8 cellular contexts compared by ENCODE assay signal in the genomic region with DNA sequence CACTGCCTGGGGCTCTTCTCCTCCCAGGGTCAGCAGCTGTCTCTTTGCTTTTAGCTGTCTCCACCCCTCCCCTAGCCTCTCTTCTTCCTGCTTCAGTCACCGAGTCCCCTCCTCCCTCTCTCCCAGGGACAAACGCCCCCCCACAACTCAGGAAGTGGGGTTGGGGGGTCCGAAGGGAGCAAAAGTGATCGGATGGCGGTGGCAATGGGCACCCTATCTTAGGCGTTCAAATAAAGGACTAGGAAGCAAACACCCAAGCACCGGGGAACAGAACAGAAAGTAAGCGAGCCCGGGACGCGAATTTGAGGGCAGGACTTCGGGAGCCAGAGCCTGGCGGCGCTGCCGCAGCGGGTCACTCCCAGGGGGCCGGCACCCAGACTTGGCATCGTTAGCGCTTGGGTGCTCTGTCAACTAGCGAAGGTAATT. TPM values are rescaled to one million over a fixed set of nuclear protein-coding genes. Genes with fewer than 3 reads are reported as not detected.
DNase-seq lines count a peak whose midpoint lies in the region; ATAC-seq, FAIRE-seq and TF ChIP-seq lines count a peak whose summit lies in the region.

No MANE protein-coding gene starts in this region.

- no peaks in the 10 kb centered on the region for H3K9me3 ChIP-seq in breast epithelium

- H3K36me3 ChIP-seq in breast epithelium, result no peaks in the 10 kb centered on the region

- ATAC-seq in SK-N-SH treated with all-trans-retinoic acid at 6 μM for 48 hours (peak; percentile 72), left colon (peak; percentile 18)
- ATAC-seq in stimulated activated naive CD8-positive, alpha-beta T cell treated with anti-CD3 and anti-CD28 coated beads, Interleukin-15, Interleukin-2, amounts not matched to agents 100 U/mL and 50 U/mL, for 24 hours, result no peak

- no peak for TF ChIP-seq POLR2A in breast epithelium (IDR thresholded peaks at IDR 0.05)

- peak; percentile 84 for FAIRE-seq in GM19239 (lab: Jason Lieb, UNC)

- DNase-seq in 8988T, result peak; percentile 65
- no peak for DNase-seq in GM19239 (ENCODE audit: insufficient read length, low spot score)
- no peak for DNase-seq in breast epithelium (ENCODE audit: low spot score in 2 of 2)
- DNase-seq in left colon, result peak; percentile 59 to 71
- peak; percentile 52 for DNase-seq in stimulated activated naive CD8-positive, alpha-beta T cell treated with anti-CD3 and anti-CD28 coated beads, Interleukin-15, Interleukin-2, amounts not matched to agents 100 U/mL and 50 U/mL, for 24 hours
- no peak for DNase-seq in T1000 (lab: John Stamatoyannopoulos, UW)
- no peak for DNase-seq in NK-92 treated with Interleukin-12 subunit alpha and Interleukin-12 subunit beta, amount 100 ng/mL, for 24 hours (lab: John Stamatoyannopoulos, UW)

- H3K4me1 ChIP-seq in breast epithelium, result no peaks in the 10 kb centered on the region

- no peaks in the 10 kb centered on the region for H3K27me3 ChIP-seq in breast epithelium

- intact Hi-C loops in breast epithelium (cut with DNase I; ENCODE audit: low total_unique reads), result no loop called here
- intact Hi-C loops in left colon (cut with DNase I, micrococcal nuclease), result no loop called here

- no peak for TF ChIP-seq CTCF in breast epithelium (IDR thresholded peaks at IDR 0.05)

- peak overlapping the region; percentile 67 to 86 (median 73) for H3K4me3 ChIP-seq in breast epithelium

- H3K27ac ChIP-seq in breast epithelium, result peak overlapping the region; percentile 90 to 91

TF ChIP-seq in SK-N-SH treated with all-trans-retinoic acid at 6 μM for 48 hours, 23 proteins besides CTCF, POLR2A, EP300 and RAD21:
- no peak for TF ChIP-seq BACH2 (CRISPR knock-in tag; IDR thresholded peaks at IDR 0.05; ENCODE audit: borderline replicate concordance)
- no peak for TF ChIP-seq TOX (CRISPR knock-in tag; IDR thresholded peaks at IDR 0.05; ENCODE audit: borderline replicate concordance)
- no peak for TF ChIP-seq CSDC2 (CRISPR knock-in tag; IDR thresholded peaks at IDR 0.05)
- no peak for TF ChIP-seq SNAI2 (CRISPR knock-in tag; IDR thresholded peaks at IDR 0.05)
- no peak for TF ChIP-seq OSR1 (CRISPR knock-in tag; IDR thresholded peaks at IDR 0.05)
- TF ChIP-seq TCF4 (CRISPR knock-in tag; IDR thresholded peaks at IDR 0.05; ENCODE audit: borderline replicate concordance), result no peak
- no peak for TF ChIP-seq RARB (CRISPR knock-in tag; IDR thresholded peaks at IDR 0.05)
- TF ChIP-seq ESRRG (CRISPR knock-in tag; IDR thresholded peaks at IDR 0.05), result no peak
- no peak for TF ChIP-seq POU6F1 (CRISPR knock-in tag; IDR thresholded peaks at IDR 0.05; ENCODE audit: borderline replicate concordance, low read depth)
- no peak for TF ChIP-seq ZFP3 (CRISPR knock-in tag; IDR thresholded peaks at IDR 0.05)
- no peak for TF ChIP-seq ZC3H10 (CRISPR knock-in tag; IDR thresholded peaks at IDR 0.05)
- TF ChIP-seq, protein P1, sequence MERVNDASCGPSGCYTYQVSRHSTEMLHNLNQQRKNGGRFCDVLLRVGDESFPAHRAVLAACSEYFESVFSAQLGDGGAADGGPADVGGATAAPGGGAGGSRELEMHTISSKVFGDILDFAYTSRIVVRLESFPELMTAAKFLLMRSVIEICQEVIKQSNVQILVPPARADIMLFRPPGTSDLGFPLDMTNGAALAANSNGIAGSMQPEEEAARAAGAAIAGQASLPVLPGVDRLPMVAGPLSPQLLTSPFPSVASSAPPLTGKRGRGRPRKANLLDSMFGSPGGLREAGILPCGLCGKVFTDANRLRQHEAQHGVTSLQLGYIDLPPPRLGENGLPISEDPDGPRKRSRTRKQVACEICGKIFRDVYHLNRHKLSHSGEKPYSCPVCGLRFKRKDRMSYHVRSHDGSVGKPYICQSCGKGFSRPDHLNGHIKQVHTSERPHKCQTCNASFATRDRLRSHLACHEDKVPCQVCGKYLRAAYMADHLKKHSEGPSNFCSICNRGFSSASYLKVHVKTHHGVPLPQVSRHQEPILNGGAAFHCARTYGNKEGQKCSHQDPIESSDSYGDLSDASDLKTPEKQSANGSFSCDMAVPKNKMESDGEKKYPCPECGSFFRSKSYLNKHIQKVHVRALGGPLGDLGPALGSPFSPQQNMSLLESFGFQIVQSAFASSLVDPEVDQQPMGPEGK (CRISPR knock-in tag; IDR thresholded peaks at IDR 0.05; ENCODE audit: borderline replicate concordance), result no peak
- TF ChIP-seq TSHZ2 (CRISPR knock-in tag; IDR thresholded peaks at IDR 0.05), result no peak
- TF ChIP-seq GLIS3 (CRISPR knock-in tag; IDR thresholded peaks at IDR 0.05), result no peak
- TF ChIP-seq CSRNP3 (CRISPR knock-in tag; IDR thresholded peaks at IDR 0.05), result no peak
- TF ChIP-seq ARNTL (CRISPR knock-in tag; IDR thresholded peaks at IDR 0.05; ENCODE audit: borderline replicate concordance, low read depth), result no peak
- TF ChIP-seq ZNF565 (CRISPR knock-in tag; conservative IDR thresholded peaks at IDR 0.05; ENCODE audit: low read depth), result no peak

RNA-seq across cellular contexts. Expression of gene ITPR3, which starts 1.0 kb away (rescaled TPM):
- total RNA-seq in breast epithelium, result 10 to 100 TPM; 18.4 to 40.0 (median 27.7) TPM
- 100 to 1,000 TPM; 106 to 108 TPM for total RNA-seq in left colon

RNA-seq across cellular contexts. Expression of gene BAK1, which starts 40.1 kb away (rescaled TPM):
- total RNA-seq in breast epithelium, result 10 to 100 TPM in 1 of 3 donors, 1 to 10 TPM in 2; 6.7 to 11.1 (median 7.0) TPM
- total RNA-seq in left colon, result 10 to 100 TPM; 85.6 to 93.5 TPM

Comparison
In these comparisons a context has a peak if more than half of its experiments do, and no peak if none do; other contexts are left out.
1. DNase-seq: peak in 8988T (single experiment), left colon (2 of 2) and stimulated activated naive CD8-positive, alpha-beta T cell treated with anti-CD3 and anti-CD28 coated beads, Interleukin-15, Interleukin-2, amounts not matched to agents 100 U/mL and 50 U/mL, for 24 hours (single experiment); none in GM19239 (single experiment), breast epithelium (0 of 2), T1000 (single experiment) and NK-92 treated with Interleukin-12 subunit alpha and Interleukin-12 subunit beta, amount 100 ng/mL, for 24 hours (single experiment).
2. RNA of gene BAK1, which starts 40.1 kb away (total RNA-seq): 85.6 to 93.5 TPM in left colon; 6.7 to 11.1 TPM in breast epithelium; every median in the first group is over 4 times any median in the second.